In the genomic region with DNA sequence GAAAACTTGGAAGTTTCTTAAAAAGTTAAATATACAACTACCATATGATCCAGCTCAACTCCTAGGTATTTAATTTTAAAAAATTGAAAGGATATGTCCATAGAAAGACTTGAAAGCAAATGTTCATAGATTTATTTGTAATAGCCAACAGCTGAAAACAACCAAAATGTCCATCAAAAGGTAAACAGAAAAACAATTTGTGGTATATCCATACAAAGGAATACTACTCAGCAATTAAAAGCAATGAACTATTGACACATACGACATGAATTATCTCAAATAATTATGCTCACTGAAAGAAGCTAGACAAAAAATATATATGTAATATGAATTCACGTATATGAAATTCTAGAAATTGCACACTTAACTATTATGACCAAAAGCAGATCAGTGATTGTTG, we compare ENCODE assay signal across 27 cellular contexts.
"Had no signal": no experiment of that assay in that cellular context is flagged by ENCODE, and none has a peak within 500 bp of the region (broad histone marks: within the 10 kb centered on the region; RNA-seq: fewer than 3 reads in every experiment).

No MANE protein-coding gene starts in this region.

- H3K4me1 ChIP-seq: stomach, suprapubic skin, testis, thyroid gland, tibial artery, tibial nerve, transverse colon, upper lobe of left lung, upper lobe of right lung, uterus, vagina had no signal

- H3K27me3 ChIP-seq: stomach, suprapubic skin, testis, thyroid gland, tibial artery, tibial nerve, transverse colon, upper lobe of left lung, upper lobe of right lung, uterus, vagina had no signal

- H3K36me3 ChIP-seq: stomach, suprapubic skin, thoracic aorta, thyroid gland, tibial artery, tibial nerve, transverse colon, upper lobe of left lung, upper lobe of right lung, uterus, vagina had no signal

- FAIRE-seq: urothelium cell line had no signal

- H3K27ac ChIP-seq: stomach, suprapubic skin, testis, thoracic aorta, thyroid gland, tibial artery, tibial nerve, transverse colon, upper lobe of left lung, upper lobe of right lung, uterus, vagina had no signal

- H3K4me3 ChIP-seq: stomach, suprapubic skin, testis, thoracic aorta, thyroid gland, tibial artery, tibial nerve, transverse colon, upper lobe of left lung, upper lobe of right lung, uterus, vagina had no signal

- H3K9me3 ChIP-seq: stomach, suprapubic skin, testis, thoracic aorta, thyroid gland, tibial artery, transverse colon, upper lobe of left lung, uterus, vagina had no signal

- ATAC-seq: stimulated activated effector memory CD8-positive, alpha-beta T cell treated with anti-CD3 and anti-CD28 coated beads, Interleukin-12 subunit alpha, Interleukin-12 subunit beta, amount 100 ng/mL, for 72 hours; stimulated activated memory B cell treated with anti-CD40 and anti-IgM and Interleukin-4, amounts not matched to agents 10 μg/mL and 1 μg/mL and 100 μg/mL, for 72 hours; stimulated activated naive B cell treated with anti-CD40 and anti-IgM and Interleukin-4, amounts not matched to agents 10 μg/mL and 1 μg/mL and 100 μg/mL, for 72 hours; stimulated activated naive CD8-positive, alpha-beta T cell treated with anti-CD3 and anti-CD28 coated beads, Interleukin-15, amount 100 ng/mL, for 72 hours; stimulated activated naive CD8-positive, alpha-beta T cell treated with anti-CD3 and anti-CD28 coated beads, Interleukin-15, Interleukin-2, amounts not matched to agents 100 U/mL and 50 U/mL, for 24 hours; upper lobe of right lung had no signal

- DNase-seq: stimulated activated CD4-positive, alpha-beta T cell treated with anti-CD3 and anti-CD28 coated beads, Interleukin-2, amount 100 ng/mL, for 48 hours; stimulated activated CD4-positive, alpha-beta T cell treated with anti-CD3 and anti-CD28 coated beads, Interleukin-4, amount 100 ng/mL, for 1 hour; stimulated activated CD4-positive, alpha-beta T cell treated with anti-CD3 and anti-CD28 coated beads, Interleukin-4, amount 100 ng/mL, for 24 hours; stimulated activated CD4-positive, alpha-beta T cell treated with anti-CD3 and anti-CD28 coated beads, Interleukin-4, amount 100 ng/mL, for 4 hours; stimulated activated CD8-positive, alpha-beta memory T cell treated with anti-CD3 and anti-CD28 coated beads, Interleukin-4, amount 100 ng/mL, for 48 hours; stimulated activated naive B cell treated with anti-CD40 and anti-IgM and Interleukin-4, amounts not matched to agents 10 μg/mL and 1 μg/mL and 100 μg/mL, for 72 hours; stimulated activated naive CD4-positive, alpha-beta T cell; stimulated activated naive CD4-positive, alpha-beta T cell treated with Interleukin-2 at 50 U/mL for 16 hours; stimulated activated naive CD8-positive, alpha-beta T cell treated with anti-CD3 and anti-CD28 coated beads, Interleukin-15, amount 100 ng/mL, for 72 hours; stimulated activated naive CD8-positive, alpha-beta T cell treated with anti-CD3 and anti-CD28 coated beads, Interleukin-15, Interleukin-2, amounts not matched to agents 100 U/mL and 50 U/mL, for 24 hours; stomach; substantia nigra; testis; thyroid gland; tibial artery; transverse colon; trophoblast cell; upper lobe of left lung; upper lobe of right lung; uterus had no signal
